ENCODE assay signal across 21 cellular contexts in genomic region chr18:74512321-74513053, GRCh38. TPM values are rescaled to one million over a fixed set of nuclear protein-coding genes. Genes with fewer than 3 reads are reported as not detected.
A peak's percentile ranks its signal among the peaks of the same experiment; 100 is the strongest.
DNase-seq lines count a peak whose midpoint lies in the region; ATAC-seq, FAIRE-seq and TF ChIP-seq lines count a peak whose summit lies in the region.
"Had no signal": no experiment of that assay in that cellular context is flagged by ENCODE, and none has a peak within 500 bp of the region (broad histone marks: within the 10 kb centered on the region; RNA-seq: fewer than 3 reads in every experiment).

No MANE protein-coding gene starts in this region.

- TF ChIP-seq EP300 in sigmoid colon (IDR thresholded peaks at IDR 0.05): no peak

- H3K27ac ChIP-seq in sigmoid colon: no peak overlapping the region
- H3K27ac ChIP-seq: epithelial cell of prostate, gastroesophageal sphincter had no signal

- peaks cover 1% of the 10 kb centered on the region for H3K27me3 Mint-ChIP-seq in brain
- H3K27me3 Mint-ChIP-seq: natural killer cell treated with Interleukin-12 subunit alpha and Interleukin-12 subunit beta and Interleukin-15 and Interleukin-18, amount 100 ng/mL, for 72 hours had no signal

- H3K36me3 Mint-ChIP-seq in brain: peaks cover 64% of the 10 kb centered on the region

- no peaks in the 10 kb centered on the region for H3K9me3 ChIP-seq in sigmoid colon
- H3K9me3 ChIP-seq: gastroesophageal sphincter had no signal

- H3K9me3 Mint-ChIP-seq in brain: no peaks in the 10 kb centered on the region
- H3K9me3 Mint-ChIP-seq: natural killer cell treated with Interleukin-12 subunit alpha and Interleukin-12 subunit beta and Interleukin-15 and Interleukin-18, amount 100 ng/mL, for 72 hours had no signal

- H3K27me3 ChIP-seq in sigmoid colon: no peaks in the 10 kb centered on the region
- H3K27me3 ChIP-seq: gastroesophageal sphincter had no signal

- ATAC-seq in left lobe of liver: no peak
- no peak for ATAC-seq in GM21723 (IDR thresholded peaks at IDR 0.05; ENCODE audit: unreplicated experiment)
- ATAC-seq in GM19035 (IDR thresholded peaks at IDR 0.05; ENCODE audit: unreplicated experiment): no peak
- ATAC-seq: gastroesophageal sphincter; natural killer cell treated with Interleukin-12 subunit alpha and Interleukin-12 subunit beta and Interleukin-15 and Interleukin-18, amount 100 ng/mL, for 72 hours had no signal

- TF ChIP-seq POLR2A in GM19193 (IDR thresholded peaks at IDR 0.05; ENCODE audit: extremely low read depth, insufficient read depth, insufficient read length) (peak; percentile 1), sigmoid colon (IDR thresholded peaks at IDR 0.05) (no peak)

- H3K4me3 Mint-ChIP-seq in brain: no peak overlapping the region
- H3K4me3 Mint-ChIP-seq: natural killer cell treated with Interleukin-12 subunit alpha and Interleukin-12 subunit beta and Interleukin-15 and Interleukin-18, amount 100 ng/mL, for 72 hours had no signal

- TF ChIP-seq CTCF in brain (conservative IDR thresholded peaks at IDR 0.05) (no peak), sigmoid colon (IDR thresholded peaks at IDR 0.05) (no peak)

- H3K4me1 ChIP-seq in sigmoid colon: no peaks in the 10 kb centered on the region
- H3K4me1 ChIP-seq: gastroesophageal sphincter had no signal

- peak overlapping the region in 4 of 5 experiments; percentile 9 to 82 (median 40) for H3K27ac Mint-ChIP-seq in brain
- H3K27ac Mint-ChIP-seq: natural killer cell treated with Interleukin-12 subunit alpha and Interleukin-12 subunit beta and Interleukin-15 and Interleukin-18, amount 100 ng/mL, for 72 hours had no signal

- peaks cover 6 to 92% (median 72%) of the 10 kb centered on the region in 4 donors for H3K36me3 ChIP-seq in sigmoid colon

- no peak for FAIRE-seq in RCC 7860 (lab: Jason Lieb, UNC)
- FAIRE-seq: G401.6 had no signal

- WGBS in sigmoid colon, 2 donors: 95 to 96% methylated on average over 15 of the region's 15 CpGs

- no peaks in the 10 kb centered on the region for H3K4me1 Mint-ChIP-seq in brain

- no peak overlapping the region for H3K4me3 ChIP-seq in sigmoid colon
- H3K4me3 ChIP-seq: gastroesophageal sphincter had no signal

- intact Hi-C loops in sigmoid colon (cut with DNase I): no loop called here

- DNase-seq in left lobe of liver (ENCODE audit: low spot score): peak; percentile 41
- peak; percentile 50 for DNase-seq in sigmoid colon
- no peak for DNase-seq in cerebellar cortex (ENCODE audit: low spot score)
- DNase-seq in RCC 7860 (ENCODE audit: low spot score): no peak
- DNase-seq: activated CD4-positive, CD25-positive, alpha-beta regulatory T cell; cortex of kidney; NCI-H2081; NCI-H510A; retina; Right ventricle myocardium superior; T-helper 2 cell had no signal

RNA-seq across cellular contexts. Expression of gene CNDP2, which starts 16.3 kb away (rescaled TPM):
- polyA plus RNA-seq in brain (ENCODE audit: insufficient read depth, low read depth, low replicate concordance) (220 TPM), sigmoid colon (100 to 1,000 TPM; 114 to 179 (median 132) TPM)
- total RNA-seq in left lobe of liver (243 TPM), sigmoid colon (10 to 100 TPM; 29.3 to 53.5 (median 46.4) TPM)

RNA-seq across cellular contexts. Expression of gene CNDP1, which starts 21.8 kb away (rescaled TPM):
- polyA plus RNA-seq in brain (ENCODE audit: insufficient read depth, low read depth, low replicate concordance): 90.4 TPM
- total RNA-seq in left lobe of liver: 66.3 TPM
- not detected for total RNA-seq in sigmoid colon
- polyA plus RNA-seq in sigmoid colon: under 1 TPM in 2 of 3 donors, not detected in 1; 0.10 to 0.60 TPM
- total RNA-seq: activated CD8-positive, alpha-beta memory T cell treated with anti-CD3 and anti-CD28 coated beads for 36 hours; lung microvascular endothelial cell; Right ventricle myocardium superior had no signal

RNA-seq across cellular contexts. Expression of gene DIPK1C, which starts 55.4 kb away (rescaled TPM):
- polyA plus RNA-seq in brain (ENCODE audit: insufficient read depth, low read depth, low replicate concordance) (10.0 TPM), sigmoid colon (under 1 TPM in 1 of 3 donors, not detected in 2; 0.48 TPM)
- total RNA-seq in left lobe of liver (not detected), sigmoid colon (1 to 10 TPM in 2 of 4 donors, under 1 TPM in 1, not detected in 1; 0.82 to 1.1 (median 1.1) TPM)
- total RNA-seq: activated CD8-positive, alpha-beta memory T cell treated with anti-CD3 and anti-CD28 coated beads for 36 hours; lung microvascular endothelial cell; natural killer cell treated with Interleukin-12 subunit alpha and Interleukin-12 subunit beta and Interleukin-15 and Interleukin-18, amount 100 ng/mL, for 72 hours had no signal

Comparison
In these comparisons a context has a peak if more than half of its experiments do, and no peak if none do; other contexts are left out.
1. DNase-seq: peak in left lobe of liver (single experiment) and sigmoid colon (single experiment); none in cerebellar cortex (single experiment) and RCC 7860 (single experiment).
2. RNA of gene CNDP1, which starts 21.8 kb away (total RNA-seq): 66.3 TPM in left lobe of liver (single experiment); not detected in sigmoid colon; every median in the first group is over 10 times any median in the second.